In the genomic region with DNA sequence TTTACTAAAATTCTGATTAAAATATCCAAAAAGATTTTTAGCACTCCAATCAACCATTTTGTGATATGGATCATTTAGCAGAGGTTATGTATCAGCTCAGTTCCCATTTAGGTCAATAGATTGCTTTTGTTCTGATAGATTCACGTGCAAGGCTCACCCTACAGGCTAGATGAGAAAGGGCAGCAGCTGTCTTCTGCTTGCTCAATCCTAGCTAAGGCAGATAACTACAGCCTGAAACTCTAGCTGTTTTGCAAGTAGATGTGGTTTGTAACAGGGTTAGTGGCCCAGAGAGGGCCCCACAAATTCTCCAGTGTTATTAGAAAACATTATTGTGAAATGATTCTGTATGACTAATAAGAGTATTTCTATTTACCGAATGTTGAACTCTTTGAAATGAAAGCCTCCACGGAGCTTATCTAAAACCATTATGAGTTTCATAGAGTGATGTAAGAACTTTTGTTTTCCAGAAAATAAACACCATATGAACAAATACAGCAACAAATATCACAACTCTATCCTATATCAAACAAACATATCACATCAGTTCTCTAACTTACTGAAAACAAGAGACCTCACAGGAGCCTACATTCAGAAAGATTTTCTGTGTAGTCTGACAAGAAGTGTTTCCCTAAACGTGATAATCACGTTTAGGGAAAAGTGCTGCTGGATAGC, we compare ENCODE assay signal across 8 cellular contexts.
A peak's percentile ranks its signal among the peaks of the same experiment; 100 is the strongest.
DNase-seq lines count a peak whose midpoint lies in the region; ATAC-seq lines count a peak whose summit lies in the region.

No MANE protein-coding gene starts in this region.

- DNase-seq in DMS153 treated with DMSO at 0.1 percent for 48 hours (lab: John Stamatoyannopoulos, UW; ENCODE audit: unreplicated experiment) (peak; percentile 45), NCI-H748 (lab: John Stamatoyannopoulos, UW; ENCODE audit: unreplicated experiment) (peak; percentile 83), brain pericyte (ENCODE audit: low read depth, low spot score) (peak; percentile 1), lung microvascular endothelial cell (ENCODE audit: low read depth in 2 of 2) (peak; percentile 5 to 48), NCI-H2029 (lab: John Stamatoyannopoulos, UW) (no peak), NCI-H1048 (lab: John Stamatoyannopoulos, UW) (no peak)

- ATAC-seq in GM19043 (IDR thresholded peaks at IDR 0.05; ENCODE audit: low read depth, unreplicated experiment) (peak; percentile 93), HG03095 (IDR thresholded peaks at IDR 0.05; ENCODE audit: unreplicated experiment) (peak; percentile 100)

Comparison
In these comparisons a context has a peak if more than half of its experiments do, and no peak if none do; other contexts are left out.
1. DNase-seq: peak in DMS153 treated with DMSO at 0.1 percent for 48 hours (single experiment), NCI-H748 (single experiment), brain pericyte (single experiment) and lung microvascular endothelial cell (2 of 2); none in NCI-H2029 (single experiment) and NCI-H1048 (single experiment).